Comparison of ENCODE assay signal across 25 cellular contexts in the genomic region with DNA sequence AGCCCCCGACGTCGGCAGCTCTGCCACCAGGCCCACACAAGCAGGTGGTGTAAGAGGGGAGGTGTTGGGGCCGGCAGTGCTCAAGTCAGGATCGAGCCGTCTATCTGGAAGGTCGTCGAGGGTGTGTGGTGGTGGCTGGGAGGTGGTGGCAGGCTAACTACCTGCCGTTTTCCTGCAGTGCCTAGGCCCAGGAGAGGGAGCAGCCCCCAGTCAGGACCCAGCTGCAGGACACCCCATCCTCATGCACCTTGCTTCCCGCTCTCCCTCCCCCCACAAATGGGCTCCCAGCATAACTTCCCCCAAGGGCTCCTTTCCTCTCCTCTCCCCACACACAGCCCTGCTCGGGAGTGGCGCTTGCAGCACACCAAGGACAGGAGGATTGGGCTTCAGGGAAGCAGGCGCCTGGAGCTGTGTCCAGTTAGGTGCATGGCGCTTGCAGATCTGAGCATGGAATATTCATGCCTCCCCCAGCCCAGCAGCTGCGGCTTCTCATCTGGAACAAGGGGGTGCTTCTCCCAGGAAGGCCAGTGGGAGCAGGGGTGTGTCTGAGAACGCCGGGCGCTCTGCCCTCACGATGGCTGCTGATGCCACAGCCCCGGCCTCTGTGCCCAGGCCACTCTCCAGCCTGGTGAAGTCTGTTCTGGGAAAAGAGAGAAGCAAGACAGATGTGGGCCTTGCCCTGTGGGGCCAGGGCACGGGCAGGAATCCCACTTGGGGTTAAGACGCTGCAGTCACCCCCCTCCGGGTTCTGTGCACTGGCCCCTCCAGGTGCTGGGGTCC.
"Had no signal": no experiment of that assay in that cellular context is flagged by ENCODE, and none has a peak within 500 bp of the region (broad histone marks: within the 10 kb centered on the region; RNA-seq: fewer than 3 reads in every experiment).

No MANE protein-coding gene starts in this region.

- H3K27ac Mint-ChIP-seq: dendritic cell treated with granulocyte-macrophage colony-stimulating factor and Interleukin-4, amounts not matched to agents 40 ng/mL and 50 ng/mL, for 4 days; naive thymus-derived CD8-positive, alpha-beta T cell had no signal

- H3K4me3 ChIP-seq: colonic mucosa, esophagus squamous epithelium, gastrocnemius medialis, left lung, pancreas, right lobe of liver, smooth muscle cell, testis, tibial artery had no signal

- H3K4me3 Mint-ChIP-seq: central memory CD8-positive, alpha-beta T cell; dendritic cell treated with granulocyte-macrophage colony-stimulating factor and Interleukin-4, amounts not matched to agents 40 ng/mL and 50 ng/mL, for 4 days; naive thymus-derived CD8-positive, alpha-beta T cell; type B pancreatic cell had no signal

- H3K27ac ChIP-seq: colonic mucosa, esophagus squamous epithelium, gastrocnemius medialis, left lung, neutrophil, pancreas, right lobe of liver, testis, tibial artery had no signal

- ATAC-seq: gastrocnemius medialis; left cardiac atrium; left lung; pancreas; stimulated activated naive CD8-positive, alpha-beta T cell treated with anti-CD3 and anti-CD28 coated beads, Interleukin-15, Interleukin-2, amounts not matched to agents 100 U/mL and 50 U/mL, for 24 hours had no signal

- DNase-seq: colonic mucosa; effector memory CD4-positive, alpha-beta T cell; esophagus squamous epithelium; gastrocnemius medialis; left cardiac atrium; left lung; mammary epithelial cell; mesendoderm; pancreas; retina; right lobe of liver; stimulated activated CD4-positive, alpha-beta T cell treated with anti-CD3 and anti-CD28 coated beads, Interleukin-12 subunit alpha, Interleukin-12 subunit beta, amount 100 ng/mL, for 4 hours; stimulated activated CD4-positive, alpha-beta T cell treated with anti-CD3 and anti-CD28 coated beads, Interleukin-1b, Interleukin-23, amount 100 ng/mL, for 48 hours; stimulated activated CD4-positive, alpha-beta T cell treated with anti-CD3 and anti-CD28 coated beads, Interleukin-4, amount 100 ng/mL, for 1 hour; stimulated activated CD8-positive, alpha-beta memory T cell treated with anti-CD3 and anti-CD28 coated beads, Interleukin-4, amount 100 ng/mL, for 48 hours; stimulated activated naive CD8-positive, alpha-beta T cell treated with anti-CD3 and anti-CD28 coated beads, Interleukin-15, Interleukin-2, amounts not matched to agents 100 U/mL and 50 U/mL, for 24 hours; substantia nigra; testis; tibial artery had no signal

- H3K9me3 Mint-ChIP-seq: central memory CD8-positive, alpha-beta T cell; type B pancreatic cell had no signal

- H3K4me1 ChIP-seq: colonic mucosa, esophagus squamous epithelium, gastrocnemius medialis, left lung, pancreas, right lobe of liver had no signal

- H3K27me3 ChIP-seq: colonic mucosa, pancreas, right lobe of liver, testis had no signal

- H3K36me3 Mint-ChIP-seq: type B pancreatic cell had no signal

- H3K9me3 ChIP-seq: colonic mucosa, esophagus squamous epithelium, gastrocnemius medialis, neutrophil, pancreas, right lobe of liver, testis, tibial artery had no signal

- H3K36me3 ChIP-seq: colonic mucosa, esophagus squamous epithelium, gastrocnemius medialis, left lung, neutrophil, pancreas, right lobe of liver, tibial artery had no signal

- H3K4me2 ChIP-seq: smooth muscle cell had no signal
